8 cellular contexts compared by ENCODE assay signal in the genomic region with DNA sequence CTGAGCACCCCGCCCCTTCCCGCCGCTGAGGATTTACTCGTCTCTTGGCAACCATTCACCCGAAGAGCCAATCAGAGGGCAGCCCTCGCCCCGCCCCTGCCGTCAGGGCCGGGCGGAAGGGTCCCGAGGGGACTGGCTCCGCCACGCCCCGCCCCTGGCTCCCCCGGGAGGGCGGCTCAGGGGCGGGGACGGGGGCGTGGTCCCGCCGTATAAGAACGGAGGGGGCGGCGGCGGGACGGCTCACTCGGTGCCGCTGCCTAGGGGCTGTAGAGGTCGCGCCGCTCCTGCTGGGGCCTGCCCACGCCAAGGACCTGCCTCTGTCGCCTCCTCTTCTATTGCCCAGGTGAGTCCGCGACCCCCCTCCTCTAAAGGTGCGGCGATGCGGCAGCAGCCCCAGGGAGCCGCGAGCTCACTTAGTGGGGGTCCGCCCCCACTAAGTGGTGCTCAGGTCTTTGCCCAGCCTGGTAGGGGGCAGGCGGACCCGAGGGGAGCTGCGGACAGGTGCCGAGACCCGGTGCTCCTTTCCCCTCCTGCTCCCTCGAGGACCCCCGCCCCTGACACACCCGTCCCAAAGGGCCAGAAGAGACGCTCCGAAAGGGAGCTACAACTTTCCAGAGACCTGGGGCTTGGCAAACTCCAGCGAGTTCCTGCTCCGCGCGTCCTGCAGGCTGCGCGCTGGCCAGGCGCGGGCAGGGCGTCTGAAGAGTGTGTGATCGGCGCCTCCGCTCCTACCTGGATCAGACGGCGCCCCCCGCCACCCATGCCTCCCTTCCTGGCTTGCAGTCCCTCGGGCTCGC. TPM values are rescaled to one million over a fixed set of nuclear protein-coding genes. Genes with fewer than 3 reads are reported as not detected.
DNase-seq lines count a peak whose midpoint lies in the region; ATAC-seq and TF ChIP-seq lines count a peak whose summit lies in the region.

Gene TENT5C (plus strand): TSS at position 238 of the 797 bp plus-strand sequence. CDS start 16,821 bp downstream, outside the sequence.

- no peaks in the 10 kb centered on the region; the same call in 1 of the 2 replicates for H3K27me3 ChIP-seq in SK-N-SH (ENCODE audit: insufficient read depth)
- no peaks in the 10 kb centered on the region for H3K27me3 ChIP-seq in testis

- WGBS in SK-N-SH (ENCODE audit: low lambda C conversion rate): 0% methylated on average over 8 of the region's 68 CpGs
- 0 to 1% methylated on average over 5 to 51 of the region's 68 CpGs for WGBS in testis, 2 donors

- H3K79me2 ChIP-seq in SK-N-SH (ENCODE audit: insufficient read depth): no peaks in the 10 kb centered on the region

- H3K4me1 ChIP-seq in SK-N-SH (ENCODE audit: control insufficient read depth in 1 of 2, insufficient read depth in 2 of 2, low read depth in 1 of 2, low read length in 1 of 2) (peaks cover 0 to 13% of the 10 kb centered on the region in 2 experiments; a peak in 1 of 4 replicates), testis (peaks cover 13% of the 10 kb centered on the region)

- peak within 1 kb of the TSS; percentile 69 for H3K9ac ChIP-seq in SK-N-SH

- peak within 1 kb of the TSS; percentile 95 for H3K27ac Mint-ChIP-seq in activated naive CD4-positive, alpha-beta T cell treated with anti-CD3 and anti-CD28 coated beads, Interleukin-2, amount 50 U/mL, for 24 hours
- no peak within 1 kb of the TSS for H3K27ac Mint-ChIP-seq in glutamatergic neuron (ENCODE audit: unreplicated experiment)

- H3K36me3 ChIP-seq in SK-N-SH (replicated peaks in 1 of 2; ENCODE audit: control insufficient read depth in 1 of 2, insufficient read depth in 2 of 2, low read length in 1 of 2) (no peaks in the 10 kb centered on the region), testis (ENCODE audit: low read depth, missing control alignments) (no peaks in the 10 kb centered on the region)

- no peaks in the 10 kb centered on the region for H3K9me2 ChIP-seq in SK-N-SH

- peak; percentile 94 for ATAC-seq in HG02610 (IDR thresholded peaks at IDR 0.05; ENCODE audit: unreplicated experiment)
- ATAC-seq in omental fat pad (ENCODE audit: low FRiP score): peak; percentile 96

- H3K4me3 Mint-ChIP-seq in activated naive CD4-positive, alpha-beta T cell treated with anti-CD3 and anti-CD28 coated beads, Interleukin-2, amount 50 U/mL, for 24 hours: peak within 1 kb of the TSS; percentile 98
- peak within 1 kb of the TSS; percentile 91 for H3K4me3 Mint-ChIP-seq in glutamatergic neuron (ENCODE audit: unreplicated experiment)

- H3K4me3 ChIP-seq in SK-N-SH (ENCODE audit: low read depth in 2 of 2, low read length in 1 of 2): peak within 1 kb of the TSS; percentile 74 to 84
- peak within 1 kb of the TSS; percentile 72 to 77 for H3K4me3 ChIP-seq in testis

- peaks cover 47% of the 10 kb centered on the region for H3K4me1 Mint-ChIP-seq in activated naive CD4-positive, alpha-beta T cell treated with anti-CD3 and anti-CD28 coated beads, Interleukin-2, amount 50 U/mL, for 24 hours
- no peaks in the 10 kb centered on the region for H3K4me1 Mint-ChIP-seq in glutamatergic neuron (ENCODE audit: low read depth, unreplicated experiment)

- H3K27ac ChIP-seq in SK-N-SH (ENCODE audit: low read depth in 2 of 2, low read length in 1 of 2) (peak within 1 kb of the TSS in 1 of 2 experiments; percentile 53; a peak in 2 of 4 replicates), testis (peak within 1 kb of the TSS; percentile 59 to 79)

- no peaks in the 10 kb centered on the region for H3K9me3 ChIP-seq in SK-N-SH
- no peaks in the 10 kb centered on the region for H3K9me3 ChIP-seq in testis

- intact Hi-C loops in testis (cut with DNase I; ENCODE audit: low total_unique reads): no loop called here

- no peak; a peak in 1 of 4 replicates for TF ChIP-seq EP300 in SK-N-SH (IDR thresholded peaks at IDR 0.05; ENCODE audit: borderline replicate concordance in 1 of 2, low read depth in 1 of 2, low read length in 1 of 2)

- H2AFZ ChIP-seq in SK-N-SH (ENCODE audit: low read depth): peak within 1 kb of the TSS; percentile 92

- peak; percentile 98 for DNase-seq in GM10266 (ENCODE audit: extremely low spot score)
- DNase-seq in NCI-H1092 (lab: John Stamatoyannopoulos, UW): peak; percentile 96
- DNase-seq in SK-N-SH: peak; percentile 99
- peak; percentile 96 for DNase-seq in glutamatergic neuron
- DNase-seq in omental fat pad (ENCODE audit: low spot score): peak; percentile 85
- DNase-seq in testis: peak; percentile 98

- POLR2A ChIA-PET in SK-N-SH (lab: Yijun Ruan, JAX): no interaction called here

- no peaks in the 10 kb centered on the region for H3K9me3 Mint-ChIP-seq in activated naive CD4-positive, alpha-beta T cell treated with anti-CD3 and anti-CD28 coated beads, Interleukin-2, amount 50 U/mL, for 24 hours
- H3K9me3 Mint-ChIP-seq in glutamatergic neuron (ENCODE audit: unreplicated experiment): peaks cover 2% of the 10 kb centered on the region

- no peaks in the 10 kb centered on the region for H3K27me3 Mint-ChIP-seq in activated naive CD4-positive, alpha-beta T cell treated with anti-CD3 and anti-CD28 coated beads, Interleukin-2, amount 50 U/mL, for 24 hours
- peaks cover 14% of the 10 kb centered on the region for H3K27me3 Mint-ChIP-seq in glutamatergic neuron (ENCODE audit: unreplicated experiment)

- no peak for TF ChIP-seq RAD21 in SK-N-SH (IDR thresholded peaks at IDR 0.05; ENCODE audit: low read length)

- H3K4me2 ChIP-seq in SK-N-SH: peak within 1 kb of the TSS; percentile 99

- CTCF ChIA-PET in SK-N-SH (lab: Yijun Ruan, JAX): interaction anchor here (0.8 to 1.5 kb wide), 6 partner anchors 11 to 290 kb away, joined by 3 to 5 read pairs (median 4); no protein-coding TSS in a partner anchor

- TF ChIP-seq CTCF in GM10266 (IDR thresholded peaks at IDR 0.05; ENCODE audit: control insufficient read depth, insufficient read depth, low read depth, missing control alignments) (no peak), SK-N-SH (IDR thresholded peaks at IDR 0.05) (peak; percentile 18; the same call in 1 of the 2 replicates), glutamatergic neuron (IDR thresholded peaks at IDR 0.05; ENCODE audit: partially characterized antibody, unreplicated experiment) (no peak), omental fat pad (IDR thresholded peaks at IDR 0.05) (no peak), testis (IDR thresholded peaks at IDR 0.05) (no peak)

- peak; percentile 43 for TF ChIP-seq POLR2A in testis (IDR thresholded peaks at IDR 0.05)

- H3F3A ChIP-seq in SK-N-SH (replicated peaks; ENCODE audit: insufficient read depth): no peaks in the 10 kb centered on the region

- no peaks in the 10 kb centered on the region for H4K20me1 ChIP-seq in SK-N-SH (ENCODE audit: insufficient read depth)

- H3K36me3 Mint-ChIP-seq in activated naive CD4-positive, alpha-beta T cell treated with anti-CD3 and anti-CD28 coated beads, Interleukin-2, amount 50 U/mL, for 24 hours: peaks cover 10% of the 10 kb centered on the region
- H3K36me3 Mint-ChIP-seq in glutamatergic neuron (ENCODE audit: unreplicated experiment): no peaks in the 10 kb centered on the region

TF ChIP-seq in SK-N-SH, 30 proteins besides CTCF, POLR2A, EP300 and RAD21 (continues in another document):
- TF ChIP-seq YY1 (IDR thresholded peaks at IDR 0.05; ENCODE audit: low read depth) (no peak), RCOR1 (IDR thresholded peaks at IDR 0.05; ENCODE audit: low read length) (no peak), TEAD4 (IDR thresholded peaks at IDR 0.05; ENCODE audit: borderline replicate concordance, insufficient read depth) (0 out of 2 replicates have a peak, but pooled peaks have one; percentile 17), POLR2AphosphoS5 (IDR thresholded peaks at IDR 0.05; ENCODE audit: low read depth, low read length) (peak; percentile 80), SIN3A (IDR thresholded peaks at IDR 0.05; ENCODE audit: borderline replicate concordance, low read depth, low read length) (0 out of 2 replicates have a peak, but pooled peaks have one; percentile 33), ELF1 (IDR thresholded peaks at IDR 0.05) (no peak), FOSL2 (IDR thresholded peaks at IDR 0.05; ENCODE audit: borderline replicate concordance, low read depth) (no peak), TAF1 (IDR thresholded peaks at IDR 0.05; ENCODE audit: borderline replicate concordance, low read depth, low read length) (peak; percentile 96), RXRA (IDR thresholded peaks at IDR 0.05; ENCODE audit: borderline replicate concordance, low read depth) (no peak), RFX5 (IDR thresholded peaks at IDR 0.05; ENCODE audit: low read length) (peak; percentile 24; the same call in 1 of the 2 replicates), SMC3 (IDR thresholded peaks at IDR 0.05; ENCODE audit: low read depth, low read length) (no peak), GATA2 (CRISPR knock-in tag; IDR thresholded peaks at IDR 0.05) (no peak), CHD2 (IDR thresholded peaks at IDR 0.05; ENCODE audit: low read length, partially characterized antibody) (peak; percentile 12)
- TF ChIP-seq, protein P1, sequence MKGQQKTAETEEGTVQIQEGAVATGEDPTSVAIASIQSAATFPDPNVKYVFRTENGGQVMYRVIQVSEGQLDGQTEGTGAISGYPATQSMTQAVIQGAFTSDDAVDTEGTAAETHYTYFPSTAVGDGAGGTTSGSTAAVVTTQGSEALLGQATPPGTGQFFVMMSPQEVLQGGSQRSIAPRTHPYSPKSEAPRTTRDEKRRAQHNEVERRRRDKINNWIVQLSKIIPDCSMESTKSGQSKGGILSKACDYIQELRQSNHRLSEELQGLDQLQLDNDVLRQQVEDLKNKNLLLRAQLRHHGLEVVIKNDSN (IDR thresholded peaks at IDR 0.05; ENCODE audit: borderline replicate concordance, low read depth): no peak

RNA-seq across cellular contexts. Expression of gene TENT5C, which starts in this region (rescaled TPM):
- polyA plus RNA-seq in SK-N-SH (2012; rRNA removed) (0.90 and 1.2 TPM in 2 replicates), testis (ENCODE audit: insufficient read depth, low read depth, low replicate concordance) (72.4 TPM)
- polyA plus RNA-seq in SK-N-SH (2012; cell fraction: cytosol; rRNA removed): 0.77 and 0.95 TPM in 2 replicates
- 0.53 and 1.2 TPM in 2 replicates for polyA plus RNA-seq in SK-N-SH (2012; cell fraction: nucleus; rRNA removed)
- total RNA-seq in glutamatergic neuron (ENCODE audit: unreplicated experiment) (0.27 TPM), omental fat pad (1 to 10 TPM; 3.8 to 7.6 (median 6.6) TPM), testis (10 to 100 TPM; 38.4 to 67.3 TPM)

Comparison
In these comparisons a context has a peak if more than half of its experiments do, and no peak if none do; other contexts are left out.
1. RNA of gene TENT5C (total RNA-seq): 38.4 to 67.3 TPM in testis; 3.8 to 7.6 TPM in omental fat pad and 0.27 TPM in glutamatergic neuron (single experiment); every median in the first group is over 4 times any median in the second.
2. RNA of gene TENT5C (polyA plus RNA-seq): 72.4 TPM in testis (single experiment); 0.53 to 1.2 TPM in SK-N-SH; every median in the first group is over 10 times any median in the second.
3. Peak in DNase-seq in glutamatergic neuron; RNA of the gene not detected or under 1 TPM.
4. Peak in every context shown above with its lines, with median percentiles within 50 percentile points of each other: DNase-seq.